ENCODE assay signal across 8 cellular contexts in genomic region chr9:89496645-89497044, GRCh38. TPM values are rescaled to one million over a fixed set of nuclear protein-coding genes. Genes with fewer than 3 reads are reported as not detected.
DNase-seq lines count a peak whose midpoint lies in the region; ATAC-seq, FAIRE-seq and TF ChIP-seq lines count a peak whose summit lies in the region.

No MANE protein-coding gene starts in this region.

- TF ChIP-seq POLR2A in endothelial cell of umbilical vein (IDR thresholded peaks at IDR 0.05; ENCODE audit: low read depth, low read length) = no peak
- no peak for TF ChIP-seq POLR2A in ovary (IDR thresholded peaks at IDR 0.05)

- CTCF ChIA-PET in CD8-positive, alpha-beta memory T cell (lab: Charles Lee) = interaction anchor here (1.0 to 2.2 kb wide), 9 partner anchors 12 to 121 kb away, joined by 3 to 10 read pairs (median 3); no protein-coding TSS in a partner anchor
- CTCF ChIA-PET in endothelial cell of umbilical vein (lab: Charles Lee) = no interaction called here

- TF ChIP-seq CTCF in endothelial cell of umbilical vein (IDR thresholded peaks at IDR 0.05; ENCODE audit: extremely low read depth in 1 of 2, insufficient read depth in 1 of 2, low read depth in 1 of 2, low read length in 2 of 2) (no peak), ovary (IDR thresholded peaks at IDR 0.05) (no peak)

- no peak for TF ChIP-seq EP300 in ovary (IDR thresholded peaks at IDR 0.05)

- no peak for ATAC-seq in GM21825 (IDR thresholded peaks at IDR 0.05; ENCODE audit: unreplicated experiment)
- no peak for ATAC-seq in GM18870 (IDR thresholded peaks at IDR 0.05; ENCODE audit: unreplicated experiment)

- FAIRE-seq in endothelial cell of umbilical vein (lab: Jason Lieb, UNC) = no peak

- H3K4me1 ChIP-seq in CD8-positive, alpha-beta memory T cell (ENCODE audit: insufficient read depth, low read length) = peaks cover 84% of the 10 kb centered on the region
- H3K4me1 ChIP-seq in endothelial cell of umbilical vein (ENCODE audit: control insufficient read depth, extremely low read depth, insufficient read depth, low read length) = peaks cover 4% of the 10 kb centered on the region
- peaks cover 8% of the 10 kb centered on the region for H3K4me1 ChIP-seq in ovary (ENCODE audit: insufficient read depth)

- H3K27ac ChIP-seq in CD8-positive, alpha-beta memory T cell (ENCODE audit: low read depth, low read length) = peak overlapping the region; percentile 60
- H3K27ac ChIP-seq in endothelial cell of umbilical vein (ENCODE audit: insufficient read depth, low read depth, low read length) (no peak overlapping the region), ovary (peak overlapping the region in 1 of 2 donors; percentile 25)

- H3K36me3 Mint-ChIP-seq in CD8-positive, alpha-beta memory T cell = peaks cover 0 to 30% (median 7%) of the 10 kb centered on the region in 3 donors

- no peaks in the 10 kb centered on the region for H3K27me3 ChIP-seq in CD8-positive, alpha-beta memory T cell (ENCODE audit: insufficient read depth, low read length, poor library complexity, severe bottlenecking)
- H3K27me3 ChIP-seq in endothelial cell of umbilical vein (ENCODE audit: control insufficient read depth in 2 of 2, insufficient read depth in 2 of 2, low read length in 2 of 2) = no peaks in the 10 kb centered on the region
- no peaks in the 10 kb centered on the region for H3K27me3 ChIP-seq in ovary

- no TSS peak for BruUV-seq in endothelial cell of umbilical vein (replicated peaks; lab: Mats Ljungman, UMichigan)

- no peaks in the 10 kb centered on the region for H3K9me3 Mint-ChIP-seq in CD8-positive, alpha-beta memory T cell

- no peak for DNase-seq in CD8-positive, alpha-beta memory T cell
- DNase-seq in NCI-H69 (lab: John Stamatoyannopoulos, UW) (peak; percentile 41), endothelial cell of umbilical vein (ENCODE audit: low read depth, low spot score) (no peak), ovary (peak in 1 of 5 donors; percentile 50), mesenteric fat pad (ENCODE audit: low spot score) (no peak), NCI-H345 (lab: John Stamatoyannopoulos, UW) (no peak)

- peak overlapping the region; percentile 7 for H2AFZ ChIP-seq in endothelial cell of umbilical vein (ENCODE audit: low read depth, low read length)

- dilution Hi-C loops in endothelial cell of umbilical vein (cut with MboI; ENCODE audit: extremely low pct_ligation_motif_present, low sequenced_read_pairs) = no loop called here

- H3K4me1 Mint-ChIP-seq in CD8-positive, alpha-beta memory T cell = peaks cover 84 to 90% (median 88%) of the 10 kb centered on the region in 3 donors

- POLR2A ChIA-PET in CD8-positive, alpha-beta memory T cell (lab: Charles Lee) = interaction anchor here (0.7 to 1.3 kb wide), 3 partner anchors 16 to 53 kb away, joined by 3 to 4 read pairs (median 3); no protein-coding TSS in a partner anchor
- POLR2A ChIA-PET in endothelial cell of umbilical vein (lab: Charles Lee) = no interaction called here

- H3K4me3 ChIP-seq in CD8-positive, alpha-beta memory T cell (ENCODE audit: low read length) = peak overlapping the region; percentile 82
- H3K4me3 ChIP-seq in endothelial cell of umbilical vein (replicated peaks in 1 of 3; ENCODE audit: insufficient read depth in 1 of 3, low read depth in 1 of 3, low read length in 3 of 3) = peak overlapping the region in 2 of 3 experiments; percentile 40 to 85
- peak overlapping the region; percentile 77 for H3K4me3 ChIP-seq in ovary

- peak overlapping the region; percentile 67 for H3K4me2 ChIP-seq in endothelial cell of umbilical vein (ENCODE audit: insufficient read depth, low read length)

- H3K9ac ChIP-seq in endothelial cell of umbilical vein (replicated peaks; ENCODE audit: extremely low read depth, insufficient read depth, low read length) = no peak overlapping the region

- intact Hi-C loops in endothelial cell of umbilical vein (cut with micrococcal nuclease) = no loop called here
- intact Hi-C loops in ovary (cut with DNase I) = loop anchor here in 1 of 4 donors (5.0 kb wide), 1 partner anchor 34 kb away; no protein-coding TSS in a partner anchor

- no peaks in the 10 kb centered on the region for H3K9me1 ChIP-seq in endothelial cell of umbilical vein (replicated peaks; ENCODE audit: control insufficient read depth, extremely low read depth, insufficient read depth, low read length)

- H3K27ac Mint-ChIP-seq in CD8-positive, alpha-beta memory T cell = peak overlapping the region; percentile 81 to 98 (median 94)

- 25 to 41% (median 32%) methylated on average over 9 of the region's 9 CpGs for WGBS in ovary, 3 donors

- peak overlapping the region; percentile 92 to 99 (median 94) for H3K4me3 Mint-ChIP-seq in CD8-positive, alpha-beta memory T cell

- no peaks in the 10 kb centered on the region for H4K20me1 ChIP-seq in endothelial cell of umbilical vein (replicated peaks; ENCODE audit: control insufficient read depth, extremely low read depth, insufficient read depth, low read length)

- no peaks in the 10 kb centered on the region for H3K36me3 ChIP-seq in CD8-positive, alpha-beta memory T cell (ENCODE audit: insufficient read depth, low read length)
- H3K36me3 ChIP-seq in endothelial cell of umbilical vein (ENCODE audit: control insufficient read depth in 2 of 2, extremely low read depth in 1 of 2, insufficient read depth in 2 of 2, low read length in 2 of 2) (no peaks in the 10 kb centered on the region), ovary (no peaks in the 10 kb centered on the region)

- H3K27me3 Mint-ChIP-seq in CD8-positive, alpha-beta memory T cell = peaks cover 0 to 4% of the 10 kb centered on the region in 2 donors

- no peaks in the 10 kb centered on the region for H3K9me3 ChIP-seq in CD8-positive, alpha-beta memory T cell (ENCODE audit: low read length)
- H3K9me3 ChIP-seq in endothelial cell of umbilical vein (replicated peaks; ENCODE audit: control insufficient read depth, insufficient read depth, low read length) (no peaks in the 10 kb centered on the region), ovary (no peaks in the 10 kb centered on the region)

- no peaks in the 10 kb centered on the region for H3K79me2 ChIP-seq in endothelial cell of umbilical vein (ENCODE audit: control insufficient read depth, insufficient read depth, low read length)

TF ChIP-seq in endothelial cell of umbilical vein, 7 proteins besides CTCF, POLR2A, EP300 and RAD21:
- TF ChIP-seq, protein P1, sequence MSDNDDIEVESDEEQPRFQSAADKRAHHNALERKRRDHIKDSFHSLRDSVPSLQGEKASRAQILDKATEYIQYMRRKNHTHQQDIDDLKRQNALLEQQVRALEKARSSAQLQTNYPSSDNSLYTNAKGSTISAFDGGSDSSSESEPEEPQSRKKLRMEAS (IDR thresholded peaks at IDR 0.05; ENCODE audit: insufficient read depth, insufficient read length) = no peak
- TF ChIP-seq MYC (IDR thresholded peaks at IDR 0.05; ENCODE audit: low read depth, low read length) (no peak), FOS (IDR thresholded peaks at IDR 0.05; ENCODE audit: borderline replicate concordance, insufficient read depth, low read length) (no peak), JUN (IDR thresholded peaks at IDR 0.05; ENCODE audit: borderline replicate concordance, insufficient read depth, insufficient read length, low read depth) (no peak), EZH2 (IDR thresholded peaks at IDR 0.05; ENCODE audit: borderline replicate concordance, low read depth, low read length, severe bottlenecking) (no peak), POLR2AphosphoS5 (IDR thresholded peaks at IDR 0.05; ENCODE audit: insufficient read depth, low read depth, low read length) (no peak), GATA2 (IDR thresholded peaks at IDR 0.05; ENCODE audit: insufficient read depth, insufficient read length, low read depth, low read length) (no peak)
TF ChIP-seq in endothelial cell of umbilical vein: peak in this region for 0.

RNA-seq across cellular contexts. Expression of gene SEMA4D, which starts 1.3 kb away (rescaled TPM):
- total RNA-seq in CD8-positive, alpha-beta memory T cell = 100 to 1,000 TPM; 238 to 243 TPM
- polyA plus RNA-seq in CD8-positive, alpha-beta memory T cell = 227 TPM
- 14.6 and 15.7 TPM in 2 replicates for total RNA-seq in endothelial cell of umbilical vein
- 2.9 and 3.9 TPM in 2 replicates for polyA plus RNA-seq in endothelial cell of umbilical vein
- polyA plus RNA-seq in endothelial cell of umbilical vein (2011; cell fraction: cytosol; rRNA removed) = 4.8 and 4.9 TPM in 2 replicates
- polyA plus RNA-seq in endothelial cell of umbilical vein (2011; cell fraction: nucleus; rRNA removed) = 33.4 and 34.4 TPM in 2 replicates
- polyA plus RNA-seq in endothelial cell of umbilical vein (2012) = 4.4 and 7.5 TPM in 2 replicates
- polyA minus RNA-seq in endothelial cell of umbilical vein = 6.8 and 7.8 TPM in 2 replicates
- 6.8 TPM for polyA minus RNA-seq in endothelial cell of umbilical vein (2011; cell fraction: cytosol; rRNA and poly(A)+ RNA removed)
- 12.0 and 17.1 TPM in 2 replicates for polyA minus RNA-seq in endothelial cell of umbilical vein (2011; cell fraction: nucleus; rRNA and poly(A)+ RNA removed)
- 10 to 100 TPM; 11.1 to 27.2 (median 17.9) TPM for total RNA-seq in ovary
- polyA plus RNA-seq in ovary = 10 to 100 TPM in 1 of 2 donors, 1 to 10 TPM in 1; 6.0 to 10.4 TPM
- total RNA-seq in mesenteric fat pad = 16.9 TPM

Comparison
In these comparisons a context has a peak if more than half of its experiments do, and no peak if none do; other contexts are left out.
1. RNA of gene SEMA4D, which starts 1.3 kb away (total RNA-seq): 238 to 243 TPM in CD8-positive, alpha-beta memory T cell; 11.1 to 27.2 TPM in ovary, 16.9 TPM in mesenteric fat pad (single experiment) and 14.6 to 15.7 TPM in endothelial cell of umbilical vein; every median in the first group is over 4 times any median in the second.
2. Peak in every context shown above with its lines, with median percentiles within 50 percentile points of each other: H3K4me3 ChIP-seq.